In genomic region chr6:139486476-139486799, GRCh38 we compare ENCODE assay signal across 19 cellular contexts.
"Had no signal": no experiment of that assay in that cellular context is flagged by ENCODE, and none has a peak within 500 bp of the region (broad histone marks: within the 10 kb centered on the region; RNA-seq: fewer than 3 reads in every experiment).

No MANE protein-coding gene starts in this region.

- H3K27me3 Mint-ChIP-seq: activated CD4-positive, alpha-beta memory T cell treated with anti-CD3 and anti-CD28 coated beads for 36 hours; activated naive CD8-positive, alpha-beta T cell treated with anti-CD3 and anti-CD28 coated beads for 36 hours; stimulated activated naive CD8-positive, alpha-beta T cell treated with anti-CD3 and anti-CD28 coated beads, Interleukin-15, Interleukin-2, amounts not matched to agents 100 ng/mL and 50 ng/mL, for 24 hours had no signal

- H3K9me3 Mint-ChIP-seq: activated CD4-positive, alpha-beta memory T cell treated with anti-CD3 and anti-CD28 coated beads for 36 hours; activated naive CD8-positive, alpha-beta T cell treated with anti-CD3 and anti-CD28 coated beads for 36 hours; natural killer cell; stimulated activated naive CD8-positive, alpha-beta T cell treated with anti-CD3 and anti-CD28 coated beads, Interleukin-15, Interleukin-2, amounts not matched to agents 100 ng/mL and 50 ng/mL, for 24 hours; WTC11 had no signal

- H3K4me3 Mint-ChIP-seq: activated CD4-positive, alpha-beta memory T cell treated with anti-CD3 and anti-CD28 coated beads for 36 hours; activated naive CD8-positive, alpha-beta T cell treated with anti-CD3 and anti-CD28 coated beads for 36 hours; natural killer cell; stimulated activated naive CD8-positive, alpha-beta T cell treated with anti-CD3 and anti-CD28 coated beads, Interleukin-15, Interleukin-2, amounts not matched to agents 100 ng/mL and 50 ng/mL, for 24 hours; WTC11 had no signal

- H3K27ac ChIP-seq: dorsolateral prefrontal cortex, epithelial cell of prostate, left lung, right atrium auricular region, transverse colon, vagina had no signal

- DNase-seq: activated CD4-positive, alpha-beta memory T cell treated with anti-CD3 and anti-CD28 coated beads for 36 hours; activated CD4-positive, alpha-beta T cell treated with anti-CD3 and anti-CD28 coated beads for 4 hours; activated naive CD8-positive, alpha-beta T cell treated with anti-CD3 and anti-CD28 coated beads for 36 hours; amygdala; caudate nucleus; dorsolateral prefrontal cortex; foreskin melanocyte; glutamatergic neuron; hypothalamus; left lung; natural killer cell; nucleus accumbens; stimulated activated CD4-positive, alpha-beta T cell treated with anti-CD3 and anti-CD28 coated beads, Interleukin-2, amount 100 ng/mL, for 24 hours; transverse colon had no signal

- H3K36me3 Mint-ChIP-seq: activated CD4-positive, alpha-beta memory T cell treated with anti-CD3 and anti-CD28 coated beads for 36 hours; activated naive CD8-positive, alpha-beta T cell treated with anti-CD3 and anti-CD28 coated beads for 36 hours; natural killer cell; WTC11 had no signal

- H3K27ac Mint-ChIP-seq: activated CD4-positive, alpha-beta memory T cell treated with anti-CD3 and anti-CD28 coated beads for 36 hours; activated naive CD8-positive, alpha-beta T cell treated with anti-CD3 and anti-CD28 coated beads for 36 hours; natural killer cell; stimulated activated naive CD8-positive, alpha-beta T cell treated with anti-CD3 and anti-CD28 coated beads, Interleukin-15, Interleukin-2, amounts not matched to agents 100 ng/mL and 50 ng/mL, for 24 hours; WTC11 had no signal

- ATAC-seq: left lung, natural killer cell, WTC11 had no signal
